Comparison of ENCODE assay signal across 20 cellular contexts in genomic region chr15:57227181-57227580, GRCh38.
DNase-seq lines count a peak whose midpoint lies in the region; ATAC-seq, FAIRE-seq and TF ChIP-seq lines count a peak whose summit lies in the region.
"Had no signal": no experiment of that assay in that cellular context is flagged by ENCODE, and none has a peak within 500 bp of the region (broad histone marks: within the 10 kb centered on the region; RNA-seq: fewer than 3 reads in every experiment).

No MANE protein-coding gene starts in this region.

- H3K27ac ChIP-seq in A673 (ENCODE audit: low read depth, low read length, poor library complexity, severe bottlenecking), result peak overlapping the region; percentile 40
- no peak overlapping the region for H3K27ac ChIP-seq in HUES64 (ENCODE audit: low read depth, low read length)
- H3K27ac ChIP-seq in GM12878 (ENCODE audit: control insufficient read depth, insufficient read depth), result no peak overlapping the region
- H3K27ac ChIP-seq: spleen had no signal

- peaks cover 10% of the 10 kb centered on the region for H3K36me3 ChIP-seq in A673 (ENCODE audit: insufficient read depth, low read length, poor library complexity, severe bottlenecking)
- H3K36me3 ChIP-seq in HUES64 (ENCODE audit: insufficient read depth, low read length), result peaks cover 11% of the 10 kb centered on the region
- H3K36me3 ChIP-seq in GM12878 (ENCODE audit: control insufficient read depth in 2 of 2, insufficient read depth in 2 of 2, low read length in 1 of 2), result no peaks in the 10 kb centered on the region

- TF ChIP-seq CTCF in A673 (conservative IDR thresholded peaks at IDR 0.05; ENCODE audit: low read depth, low read length) (no peak), GM12878 (IDR thresholded peaks at IDR 0.05 in 2 of 3, conservative IDR thresholded peaks at IDR 0.05 in 1 of 3; ENCODE audit: control insufficient read depth in 2 of 3, extremely low read depth in 1 of 3, insufficient read depth in 1 of 3, low read depth in 3 of 3, low read length in 3 of 3) (no peak), mesothelial cell of epicardium (IDR thresholded peaks at IDR 0.05; ENCODE audit: unreplicated experiment) (no peak)

- no TSS peak for BruUV-seq in A673 (replicated peaks; lab: Mats Ljungman, UMichigan)
- no TSS peak for BruUV-seq in GM12878 (replicated peaks; lab: Mats Ljungman, UMichigan)

- in situ Hi-C loops in GM12878 (cut with MboI), result no loop called here

- H3K9me3 Mint-ChIP-seq in mesothelial cell of epicardium, result no peaks in the 10 kb centered on the region
- H3K9me3 Mint-ChIP-seq: activated CD4-positive, alpha-beta T cell treated with anti-CD3 and anti-CD28 coated beads, Interleukin-2, amount 10 ng/mL, durations not matched to agents 24 days and 14 days; stimulated activated effector memory CD8-positive, alpha-beta T cell treated with anti-CD3 and anti-CD28 coated beads, Interleukin-12 subunit alpha, Interleukin-12 subunit beta, amount 100 ng/mL, for 72 hours had no signal

- no peaks in the 10 kb centered on the region for H3K27me3 ChIP-seq in A673 (replicated peaks; ENCODE audit: insufficient read depth, low read depth, low read length, poor library complexity)
- no peaks in the 10 kb centered on the region for H3K27me3 ChIP-seq in HUES64 (ENCODE audit: insufficient read depth, low read length)
- H3K27me3 ChIP-seq in GM12878 (replicated peaks in 1 of 2; ENCODE audit: control insufficient read depth in 2 of 2, insufficient read depth in 2 of 2, low read length in 1 of 2), result no peaks in the 10 kb centered on the region
- H3K27me3 ChIP-seq: spleen had no signal

- POLR2A ChIA-PET in A673 (lab: Charles Lee; ENCODE audit: low non-redundant PET), result no interaction called here
- POLR2A ChIA-PET in GM12878 (lab: Charles Lee), result no interaction called here

- peaks cover 2% of the 10 kb centered on the region for H3K36me3 Mint-ChIP-seq in mesothelial cell of epicardium

- ATAC-seq in GM12878 (peak; percentile 34; the same call in 1 of the 3 replicates), HG02981 (IDR thresholded peaks at IDR 0.05; ENCODE audit: unreplicated experiment) (no peak)
- ATAC-seq: HepG2; stimulated activated effector memory CD8-positive, alpha-beta T cell treated with anti-CD3 and anti-CD28 coated beads, Interleukin-12 subunit alpha, Interleukin-12 subunit beta, amount 100 ng/mL, for 72 hours had no signal

- peaks cover 87% of the 10 kb centered on the region for H3K4me1 ChIP-seq in A673 (ENCODE audit: insufficient read depth, low read length, poor library complexity, severe bottlenecking)
- H3K4me1 ChIP-seq in HUES64 (ENCODE audit: insufficient read depth, low read length), result peaks cover 67% of the 10 kb centered on the region
- peaks cover 9% of the 10 kb centered on the region; the same call in 1 of the 2 replicates for H3K4me1 ChIP-seq in GM12878 (ENCODE audit: control insufficient read depth, insufficient read depth, low read length)

- H3K9me3 ChIP-seq in A673 (ENCODE audit: low read depth, low read length, poor library complexity, severe bottlenecking), result no peaks in the 10 kb centered on the region
- no peaks in the 10 kb centered on the region for H3K9me3 ChIP-seq in HUES64 (ENCODE audit: insufficient read depth, low read depth, low read length)
- no peaks in the 10 kb centered on the region for H3K9me3 ChIP-seq in GM12878 (replicated peaks; ENCODE audit: control insufficient read depth, insufficient read depth, low read length)
- H3K9me3 ChIP-seq: spleen had no signal

- no peaks in the 10 kb centered on the region for H4K20me1 ChIP-seq in GM12878 (ENCODE audit: control insufficient read depth, insufficient read depth)

- RAD21 ChIA-PET in GM12878 (lab: Charles Lee; ENCODE audit: unreplicated experiment), result interaction anchor here (1.0 to 1.3 kb wide), 2 partner anchors 9 to 33 kb away, joined by 3 read pairs; no protein-coding TSS in a partner anchor

- FAIRE-seq in GM12878 (lab: Jason Lieb, UNC), result no peak
- FAIRE-seq: bronchial epithelial cell, GM12892, HepG2 had no signal

- intact Hi-C loops in A673 (cut with micrococcal nuclease; ENCODE audit: unreplicated experiment), result no loop called here
- intact Hi-C loops in GM12878 (cut with micrococcal nuclease; ENCODE audit: unreplicated experiment), result loop anchor here (10.0 kb wide), 1 partner anchor 212 kb away; no protein-coding TSS in a partner anchor

- H3K27me3 Mint-ChIP-seq in mesothelial cell of epicardium (ENCODE audit: low read depth), result no peaks in the 10 kb centered on the region
- H3K27me3 Mint-ChIP-seq: activated CD4-positive, alpha-beta T cell treated with anti-CD3 and anti-CD28 coated beads, Interleukin-2, amount 10 ng/mL, durations not matched to agents 24 days and 14 days had no signal

- peak; percentile 49 for DNase-seq in A673 (ENCODE audit: low spot score)
- DNase-seq in GM12878 (ENCODE audit: low read depth, low spot score), result no peak
- no peak for DNase-seq in mesothelial cell of epicardium (ENCODE audit: low spot score in 2 of 2, unreplicated experiment in 2 of 2)
- DNase-seq in RKO (ENCODE audit: low spot score), result no peak
- no peak for DNase-seq in NCI-H128 (lab: John Stamatoyannopoulos, UW; ENCODE audit: unreplicated experiment)
- DNase-seq: activated CD4-positive, alpha-beta T cell treated with anti-CD3 and anti-CD28 coated beads, Interleukin-2, amount 10 ng/mL, durations not matched to agents 24 days and 14 days; activated naive CD4-positive, alpha-beta T cell treated with Interleukin-2 at 50 U/mL for 16 hours; activated T-cell treated with anti-CD3 and anti-CD28 coated beads, Interleukin-2, amount 50 U/mL, for 48 hours; H7; NCI-H1048; RPMI8226; spleen; stimulated activated CD4-positive, alpha-beta T cell treated with anti-CD3 and anti-CD28 coated beads, Interleukin-2, amount 100 ng/mL, for 48 hours; substantia nigra had no signal

- no peak overlapping the region for H2AFZ ChIP-seq in GM12878 (ENCODE audit: control insufficient read depth, low read depth, low read length)

- H3K27ac Mint-ChIP-seq in mesothelial cell of epicardium, result peak overlapping the region; percentile 94
- H3K27ac Mint-ChIP-seq: activated CD4-positive, alpha-beta T cell treated with anti-CD3 and anti-CD28 coated beads, Interleukin-2, amount 10 ng/mL, durations not matched to agents 24 days and 14 days; stimulated activated effector memory CD8-positive, alpha-beta T cell treated with anti-CD3 and anti-CD28 coated beads, Interleukin-12 subunit alpha, Interleukin-12 subunit beta, amount 100 ng/mL, for 72 hours had no signal

- H3K9ac ChIP-seq in HUES64 (ENCODE audit: low read depth, low read length), result 0 out of 2 replicates have a peak overlapping the region, but pooled peaks have one; percentile 23
- no peak overlapping the region for H3K9ac ChIP-seq in GM12878 (ENCODE audit: control insufficient read depth, insufficient read depth, low read length)

- no peak for TF ChIP-seq EP300 in GM12878 (IDR thresholded peaks at IDR 0.05; ENCODE audit: borderline replicate concordance in 1 of 2, control insufficient read depth in 1 of 2, low read depth in 2 of 2, low read length in 2 of 2)

- TF ChIP-seq RAD21 in GM12878 (IDR thresholded peaks at IDR 0.05; ENCODE audit: insufficient read depth, low read depth, low read length), result no peak

- no peaks in the 10 kb centered on the region; the same call in none of the 2 replicates for H3K79me2 ChIP-seq in GM12878 (ENCODE audit: control insufficient read depth, insufficient read depth, low read length)

- H3K4me3 ChIP-seq in A673 (ENCODE audit: low read depth, low read length, poor library complexity, severe bottlenecking) (no peak overlapping the region), HUES64 (ENCODE audit: low read length) (no peak overlapping the region), GM12878 (no peak overlapping the region)
- H3K4me3 ChIP-seq: spleen had no signal

- H3K4me2 ChIP-seq in GM12878 (ENCODE audit: control insufficient read depth, insufficient read depth), result no peak overlapping the region

- TF ChIP-seq POLR2A in GM12878 (IDR thresholded peaks at IDR 0.05; ENCODE audit: low read depth, low read length), result no peak

- CTCF ChIA-PET in A673 (lab: Charles Lee), result no interaction called here
- CTCF ChIA-PET in GM12878 (lab: Yijun Ruan, JAX), result interaction anchor here (1.5 to 3.1 kb wide), 3 partner anchors 14 to 81 kb away, joined by 3 to 8 read pairs (median 5); no protein-coding TSS in a partner anchor

- H3K4me3 Mint-ChIP-seq in mesothelial cell of epicardium, result no peak overlapping the region
- H3K4me3 Mint-ChIP-seq: activated CD4-positive, alpha-beta T cell treated with anti-CD3 and anti-CD28 coated beads, Interleukin-2, amount 10 ng/mL, durations not matched to agents 24 days and 14 days; stimulated activated effector memory CD8-positive, alpha-beta T cell treated with anti-CD3 and anti-CD28 coated beads, Interleukin-12 subunit alpha, Interleukin-12 subunit beta, amount 100 ng/mL, for 72 hours had no signal

- peaks cover 59% of the 10 kb centered on the region for H3K4me1 Mint-ChIP-seq in mesothelial cell of epicardium

- 69% methylated on average over 3 of the region's 3 CpGs for WGBS in HUES64
- WGBS in GM12878 (ENCODE audit: insufficient coverage, insufficient replicate concordance, low lambda C conversion rate, missing lambda C conversion rate), result 47% methylated on average over 3 of the region's 3 CpGs

- SMC1A ChIA-PET in GM12878 (lab: Charles Lee; ENCODE audit: uncharacterized antibody, unreplicated experiment), result interaction anchor here (0.6 to 2.1 kb wide), 4 partner anchors 14 to 217 kb away, joined by 3 to 6 read pairs (median 4); no protein-coding TSS in a partner anchor

TF ChIP-seq in GM12878, 131 proteins besides CTCF, POLR2A, EP300 and RAD21 (continues in another document):
- no peak for TF ChIP-seq ZNF384 (IDR thresholded peaks at IDR 0.05; ENCODE audit: borderline replicate concordance, low read depth, low read length)
- no peak for TF ChIP-seq ATF3 (IDR thresholded peaks at IDR 0.05; ENCODE audit: borderline replicate concordance, extremely low read depth, low read depth, low read length)
- TF ChIP-seq ASH2L (IDR thresholded peaks at IDR 0.05; ENCODE audit: borderline replicate concordance, low read depth), result no peak
- no peak for TF ChIP-seq TAF1 (IDR thresholded peaks at IDR 0.05; ENCODE audit: borderline replicate concordance, low read depth, low read length)
